ENCODE assay signal across 8 cellular contexts in the genomic region with DNA sequence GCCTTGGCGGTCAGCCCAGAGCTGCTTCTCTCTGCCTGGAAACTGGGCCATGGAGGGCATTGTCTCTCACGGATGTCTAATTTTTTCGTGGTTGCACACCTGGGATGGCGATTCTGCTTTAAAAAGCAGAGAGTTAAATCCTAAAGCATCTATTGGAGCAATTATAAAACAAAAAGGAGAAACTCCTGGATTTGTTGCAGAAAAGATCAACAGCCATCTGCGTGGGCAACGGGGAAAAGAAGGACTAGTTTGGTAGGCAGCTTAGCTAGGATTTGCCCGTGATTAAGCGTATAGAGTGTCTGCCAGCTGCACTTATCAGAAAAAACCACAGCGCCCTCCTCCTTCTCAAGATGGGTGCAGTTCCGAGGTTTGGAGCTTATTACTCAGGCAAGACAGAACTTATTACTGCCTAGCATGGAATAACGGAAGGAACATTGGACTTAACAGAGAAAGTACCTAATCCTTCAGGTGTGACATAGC. TPM values are rescaled to one million over a fixed set of nuclear protein-coding genes. Genes with fewer than 3 reads are reported as not detected.
DNase-seq lines count a peak whose midpoint lies in the region; ATAC-seq and TF ChIP-seq lines count a peak whose summit lies in the region.

No MANE protein-coding gene starts in this region.

- peak; percentile 24 for TF ChIP-seq CTCF in cardiac fibroblast (IDR thresholded peaks at IDR 0.05; ENCODE audit: low read depth, low read length)
- peak in 2 of 11 experiments; percentile 20 to 25 for TF ChIP-seq CTCF in spleen (IDR thresholded peaks at IDR 0.05 in 8 of 11, conservative IDR thresholded peaks at IDR 0.05 in 3 of 11)

- peaks cover 33% of the 10 kb centered on the region for H3K36me3 Mint-ChIP-seq in T-helper 2 cell treated with Interferon-gamma antibody and Interleukin-4, amounts not matched to agents 5 μg/mL and 100 μg/mL, for 36 hours (ENCODE audit: low read depth)

- peak; percentile 30 for ATAC-seq in GM21381 (IDR thresholded peaks at IDR 0.05; ENCODE audit: unreplicated experiment)
- ATAC-seq in HG03521 (IDR thresholded peaks at IDR 0.05; ENCODE audit: unreplicated experiment) = no peak

- peaks cover 0 to 18% (median 0%) of the 10 kb centered on the region in 6 donors for H3K36me3 ChIP-seq in spleen

- 0 to 2% (median 0%) methylated on average over 11 of the region's 11 CpGs for WGBS in spleen, 5 donors

- H3K27me3 Mint-ChIP-seq in T-helper 2 cell treated with Interferon-gamma antibody and Interleukin-4, amounts not matched to agents 5 μg/mL and 100 μg/mL, for 36 hours (ENCODE audit: low read depth) = peaks cover 10% of the 10 kb centered on the region

- H3K27ac Mint-ChIP-seq in T-helper 2 cell treated with Interferon-gamma antibody and Interleukin-4, amounts not matched to agents 5 μg/mL and 100 μg/mL, for 36 hours = peak overlapping the region; percentile 75

- DNase-seq in COLO668 (lab: John Stamatoyannopoulos, UW; ENCODE audit: unreplicated experiment) (peak; percentile 38), MV-4-11 (lab: John Stamatoyannopoulos, UW) (peak; percentile 59), cardiac fibroblast (ENCODE audit: low read depth in 2 of 2) (peak; percentile 79 to 82), inferior parietal cortex (ENCODE audit: extremely low spot score) (peak; percentile 65), spleen (peak; percentile 72)
- peak; percentile 40 for DNase-seq in T-helper 2 cell treated with Interferon-gamma antibody and Interleukin-4, amounts not matched to agents 5 μg/mL and 100 μg/mL, for 36 hours (ENCODE audit: low spot score)

- H3K4me1 Mint-ChIP-seq in T-helper 2 cell treated with Interferon-gamma antibody and Interleukin-4, amounts not matched to agents 5 μg/mL and 100 μg/mL, for 36 hours (ENCODE audit: low read depth) = peaks cover 35% of the 10 kb centered on the region

- H3K4me3 Mint-ChIP-seq in T-helper 2 cell treated with Interferon-gamma antibody and Interleukin-4, amounts not matched to agents 5 μg/mL and 100 μg/mL, for 36 hours = peak overlapping the region; percentile 88

- H3K9me3 ChIP-seq in spleen = peaks cover 0 to 4% (median 0%) of the 10 kb centered on the region in 8 donors

- peaks cover 12% of the 10 kb centered on the region for H3K9me3 Mint-ChIP-seq in T-helper 2 cell treated with Interferon-gamma antibody and Interleukin-4, amounts not matched to agents 5 μg/mL and 100 μg/mL, for 36 hours

- H3K4me3 ChIP-seq in cardiac fibroblast (replicated peaks in 1 of 2; ENCODE audit: low read depth in 2 of 2, low read length in 2 of 2) (peak overlapping the region; percentile 71 to 91), spleen (peak overlapping the region; percentile 76 to 87 (median 84))

- no peaks in the 10 kb centered on the region for H3K27me3 ChIP-seq in spleen (replicated peaks in 1 of 7)

- intact Hi-C loops in spleen (cut with DNase I; ENCODE audit: low total_unique reads) = no loop called here

- peaks cover 19 to 45% (median 31%) of the 10 kb centered on the region in 6 donors for H3K4me1 ChIP-seq in spleen

- TF ChIP-seq POLR2A in spleen (IDR thresholded peaks at IDR 0.05) = no peak

- H3K27ac ChIP-seq in spleen = peak overlapping the region; percentile 89 to 97 (median 94)

RNA-seq across cellular contexts. Expression of gene SLC25A24, which starts 0.5 kb away (rescaled TPM):
- total RNA-seq in spleen = 10 to 100 TPM; 24.5 to 44.4 (median 35.5) TPM
- polyA plus RNA-seq in spleen = 10 to 100 TPM; 12.2 to 21.3 (median 14.6) TPM

RNA-seq across cellular contexts. Expression of gene NBPF4, which starts 43.2 kb away (rescaled TPM):
- total RNA-seq in spleen = under 1 TPM in 3 of 7 donors, not detected in 4; 0.14 to 0.33 (median 0.19) TPM
- polyA plus RNA-seq in spleen = under 1 TPM in 1 of 3 donors, not detected in 2; 0.03 TPM
